In the genomic region with DNA sequence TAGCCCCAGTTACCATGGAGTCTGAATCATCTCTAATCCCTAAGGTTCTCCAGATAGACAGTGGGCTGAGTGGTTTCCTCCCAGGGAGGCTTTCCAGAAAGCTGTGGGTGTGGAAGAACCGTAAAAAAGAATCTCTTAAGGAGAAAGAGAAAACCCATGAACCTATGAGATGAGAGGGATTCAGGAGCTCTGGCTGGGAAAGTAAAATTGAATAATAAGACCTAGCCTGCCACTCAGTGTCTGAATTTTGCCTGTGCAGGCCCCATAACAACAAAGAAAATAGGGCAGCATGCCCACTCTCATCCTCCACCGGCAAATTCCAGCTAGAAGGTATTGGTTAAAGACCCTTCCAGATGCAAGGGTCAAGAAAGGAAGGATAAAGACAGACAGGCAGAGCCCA, we compare ENCODE assay signal across 17 cellular contexts. TPM values are rescaled to one million over a fixed set of nuclear protein-coding genes. Genes with fewer than 3 reads are reported as not detected.
"Had no signal": no experiment of that assay in that cellular context is flagged by ENCODE, and none has a peak within 500 bp of the region (broad histone marks: within the 10 kb centered on the region; RNA-seq: fewer than 3 reads in every experiment).

No MANE protein-coding gene starts in this region.

- DNase-seq: activated CD4-positive, alpha-beta T cell treated with anti-CD3 and anti-CD28 coated beads, Interleukin-2, amount 50 U/mL, for 4 hours; activated CD4-positive, CD25-positive, alpha-beta regulatory T cell treated with anti-CD3 and anti-CD28 coated beads, Interleukin-2, amount 50 U/mL, for 72 hours; activated gamma-delta T cell; effector memory CD8-positive, alpha-beta T cell; foreskin melanocyte; lower lobe of right lung; occipital lobe; stimulated activated naive CD4-positive, alpha-beta T cell had no signal

- H3K4me1 ChIP-seq: lower lobe of right lung, thyroid gland had no signal

- H3K36me3 ChIP-seq: lower lobe of right lung, thyroid gland had no signal

- H3K27me3 ChIP-seq: thyroid gland had no signal

- H3K27ac ChIP-seq: lower lobe of right lung, thyroid gland had no signal

- ATAC-seq: effector memory CD8-positive, alpha-beta T cell; natural killer cell treated with Interleukin-12 subunit alpha and Interleukin-12 subunit beta and Interleukin-15 and Interleukin-18, amount 100 ng/mL, for 72 hours had no signal

- H3K9me3 ChIP-seq: lower lobe of right lung, thyroid gland had no signal

- H3K4me3 ChIP-seq: lower lobe of right lung, thyroid gland had no signal

RNA-seq across cellular contexts. Expression of a gene that starts 16.9 kb away (rescaled TPM):
- total RNA-seq: activated CD8-positive, alpha-beta memory T cell treated with anti-CD3 and anti-CD28 coated beads for 36 hours; chondrocyte; left colon; natural killer cell treated with Interleukin-12 subunit alpha and Interleukin-12 subunit beta and Interleukin-15 and Interleukin-18, amount 100 ng/mL, for 72 hours; occipital lobe; renal cortical epithelial cell; thyroid gland; ureter had no signal

RNA-seq across cellular contexts. Expression of a gene that starts 29.5 kb away (rescaled TPM):
- total RNA-seq: activated CD8-positive, alpha-beta memory T cell treated with anti-CD3 and anti-CD28 coated beads for 36 hours; chondrocyte; dermis microvascular lymphatic vessel endothelial cell; left colon; lower lobe of right lung; natural killer cell treated with Interleukin-12 subunit alpha and Interleukin-12 subunit beta and Interleukin-15 and Interleukin-18, amount 100 ng/mL, for 72 hours; occipital lobe; renal cortical epithelial cell; subcutaneous adipose tissue; thyroid gland; ureter had no signal
